In genomic region chr4:152389359-152389758, GRCh38 we compare ENCODE assay signal across 11 cellular contexts.
"Had no signal": no experiment of that assay in that cellular context is flagged by ENCODE, and none has a peak within 500 bp of the region (broad histone marks: within the 10 kb centered on the region; RNA-seq: fewer than 3 reads in every experiment).

No MANE protein-coding gene starts in this region.

- H3K4me2 ChIP-seq: GM23338 had no signal

- H3K27ac ChIP-seq: GM23248 had no signal

- H3K9me3 ChIP-seq: HAP-1 had no signal

- H3K4me3 ChIP-seq: GM23248, GM23338, HAP-1 had no signal

- H3K36me3 ChIP-seq: HAP-1 had no signal

- H3K9ac ChIP-seq: GM23248 had no signal

- DNase-seq: GM23248, GOT3, H7, H9, HCEC 1CT, HFFc6 had no signal

- ATAC-seq: GM23338, HCT116 had no signal

- H2AFZ ChIP-seq: GM23248, GM23338 had no signal

- FAIRE-seq: H1, H54 had no signal
